2 cellular contexts compared by ENCODE assay signal in genomic region chr1:200355815-200356214, GRCh38.
TF ChIP-seq lines count a peak whose summit lies in the region.

No MANE protein-coding gene starts in this region.

TF ChIP-seq in IMR-90, 13 proteins besides CTCF, POLR2A, EP300 and RAD21:
- TF ChIP-seq RCOR1 (IDR thresholded peaks at IDR 0.05; ENCODE audit: insufficient replicate concordance, low read length) (no peak), MAFK (IDR thresholded peaks at IDR 0.05; ENCODE audit: low read depth, low read length) (no peak), MXI1 (IDR thresholded peaks at IDR 0.05; ENCODE audit: borderline replicate concordance, low read depth, low read length) (no peak)
TF ChIP-seq in IMR-90: peak in this region for 0.

TF ChIP-seq in GM12878, 131 proteins besides CTCF, POLR2A, EP300 and RAD21:
- TF ChIP-seq DPF2 (IDR thresholded peaks at IDR 0.05) (no peak), TBL1XR1 (IDR thresholded peaks at IDR 0.05; ENCODE audit: low read depth, low read length) (0 out of 2 replicates have a peak, but pooled peaks have one; percentile 17), IKZF2 (IDR thresholded peaks at IDR 0.05) (peak in 1 of 2 experiments; percentile 24; a peak in 1 of 4 replicates), RBBP5 (conservative IDR thresholded peaks at IDR 0.05) (no peak), SPI1 (IDR thresholded peaks at IDR 0.05; ENCODE audit: borderline replicate concordance, insufficient read depth, low read depth, low read length) (peak; percentile 78)
